Comparison of ENCODE assay signal across 11 cellular contexts in genomic region chr1:41486053-41486891, GRCh38. TPM values are rescaled to one million over a fixed set of nuclear protein-coding genes. Genes with fewer than 3 reads are reported as not detected.
DNase-seq lines count a peak whose midpoint lies in the region; ATAC-seq and TF ChIP-seq lines count a peak whose summit lies in the region.
"Had no signal": no experiment of that assay in that cellular context is flagged by ENCODE, and none has a peak within 500 bp of the region (broad histone marks: within the 10 kb centered on the region; RNA-seq: fewer than 3 reads in every experiment).

No MANE protein-coding gene starts in this region.

- peaks cover 37% of the 10 kb centered on the region for H3K36me3 ChIP-seq in SJSA1
- no peaks in the 10 kb centered on the region for H3K36me3 ChIP-seq in uterus

- H3K27me3 Mint-ChIP-seq in stimulated activated naive CD8-positive, alpha-beta T cell treated with anti-CD3 and anti-CD28 coated beads, Interleukin-15, Interleukin-2, amounts not matched to agents 100 ng/mL and 50 ng/mL, for 24 hours, result peaks cover 20% of the 10 kb centered on the region
- peaks cover 18% of the 10 kb centered on the region for H3K27me3 Mint-ChIP-seq in activated T-cell treated with anti-CD3 and anti-CD28 coated beads, Interleukin-2, amount 50 U/mL, for 4 hours (ENCODE audit: low read depth)

- no peaks in the 10 kb centered on the region for H3K36me3 Mint-ChIP-seq in stimulated activated naive CD8-positive, alpha-beta T cell treated with anti-CD3 and anti-CD28 coated beads, Interleukin-15, Interleukin-2, amounts not matched to agents 100 ng/mL and 50 ng/mL, for 24 hours (ENCODE audit: low read depth)
- no peaks in the 10 kb centered on the region for H3K36me3 Mint-ChIP-seq in activated T-cell treated with anti-CD3 and anti-CD28 coated beads, Interleukin-2, amount 50 U/mL, for 4 hours (ENCODE audit: insufficient read depth)

- no peak for DNase-seq in stimulated activated naive CD8-positive, alpha-beta T cell treated with anti-CD3 and anti-CD28 coated beads, Interleukin-15, Interleukin-2, amounts not matched to agents 100 U/mL and 50 U/mL, for 24 hours
- DNase-seq in SJSA1 (ENCODE audit: low read depth in 1 of 2, low spot score in 2 of 2), result peak; percentile 99
- peak; percentile 89 for DNase-seq in islet precursor cell
- peak in 1 of 2 donors; percentile 18 for DNase-seq in uterus
- DNase-seq in GOT3 (lab: John Stamatoyannopoulos, UW), result no peak
- DNase-seq in activated T-cell treated with anti-CD3 and anti-CD28 coated beads, Interleukin-2, amount 50 U/mL, for 4 hours, result no peak
- no peak for DNase-seq in putamen (ENCODE audit: low spot score)
- DNase-seq: DND-41, NCI-H1436 had no signal

- H3K27me3 ChIP-seq in SJSA1 (replicated peaks), result no peaks in the 10 kb centered on the region
- H3K27me3 ChIP-seq in uterus, result no peaks in the 10 kb centered on the region

- H3K27ac ChIP-seq in SJSA1 (peak overlapping the region; percentile 98), uterus (peak overlapping the region; percentile 47 to 62)

- H3K27ac Mint-ChIP-seq in stimulated activated naive CD8-positive, alpha-beta T cell treated with anti-CD3 and anti-CD28 coated beads, Interleukin-15, Interleukin-2, amounts not matched to agents 100 ng/mL and 50 ng/mL, for 24 hours, result peak overlapping the region; percentile 46

- TF ChIP-seq POLR2A in uterus (IDR thresholded peaks at IDR 0.05), result no peak

- TF ChIP-seq CTCF in uterus (IDR thresholded peaks at IDR 0.05), result no peak

- H3K4me3 ChIP-seq in SJSA1 (peak overlapping the region; percentile 50), uterus (no peak overlapping the region)

- H3K4me1 ChIP-seq in SJSA1 (replicated peaks), result peaks cover 85% of the 10 kb centered on the region
- peaks cover 0 to 6% of the 10 kb centered on the region in 2 donors for H3K4me1 ChIP-seq in uterus

- no peak for ATAC-seq in stimulated activated naive CD8-positive, alpha-beta T cell treated with anti-CD3 and anti-CD28 coated beads, Interleukin-15, Interleukin-2, amounts not matched to agents 100 U/mL and 50 U/mL, for 24 hours
- ATAC-seq in activated T-cell treated with anti-CD3 and anti-CD28 coated beads, Interleukin-2, amount 50 U/mL, for 4 hours, result no peak

- intact Hi-C loops in uterus (cut with DNase I; ENCODE audit: low total_unique reads), result no loop called here

- H3K4me3 Mint-ChIP-seq in stimulated activated naive CD8-positive, alpha-beta T cell treated with anti-CD3 and anti-CD28 coated beads, Interleukin-15, Interleukin-2, amounts not matched to agents 100 ng/mL and 50 ng/mL, for 24 hours, result no peak overlapping the region
- H3K4me3 Mint-ChIP-seq in activated T-cell treated with anti-CD3 and anti-CD28 coated beads, Interleukin-2, amount 50 U/mL, for 4 hours, result no peak overlapping the region

- no peaks in the 10 kb centered on the region for H3K9me3 Mint-ChIP-seq in stimulated activated naive CD8-positive, alpha-beta T cell treated with anti-CD3 and anti-CD28 coated beads, Interleukin-15, Interleukin-2, amounts not matched to agents 100 ng/mL and 50 ng/mL, for 24 hours
- no peaks in the 10 kb centered on the region for H3K9me3 Mint-ChIP-seq in activated T-cell treated with anti-CD3 and anti-CD28 coated beads, Interleukin-2, amount 50 U/mL, for 4 hours

- peaks cover 8% of the 10 kb centered on the region for H3K4me1 Mint-ChIP-seq in stimulated activated naive CD8-positive, alpha-beta T cell treated with anti-CD3 and anti-CD28 coated beads, Interleukin-15, Interleukin-2, amounts not matched to agents 100 ng/mL and 50 ng/mL, for 24 hours (ENCODE audit: low read depth)
- peaks cover 1% of the 10 kb centered on the region for H3K4me1 Mint-ChIP-seq in activated T-cell treated with anti-CD3 and anti-CD28 coated beads, Interleukin-2, amount 50 U/mL, for 4 hours (ENCODE audit: low read depth)

- H3K9me3 ChIP-seq in SJSA1 (replicated peaks) (no peaks in the 10 kb centered on the region), uterus (no peaks in the 10 kb centered on the region)

RNA-seq across cellular contexts. Expression of gene EDN2, which starts 1.8 kb away (rescaled TPM):
- 3.0 and 6.7 TPM in 2 replicates for total RNA-seq in SJSA1 (2014; rRNA removed; shearing (Covaris generic))
- 1 to 10 TPM in 2 of 4 donors, not detected in 2; 1.6 to 3.7 TPM for total RNA-seq in uterus
- not detected for total RNA-seq in activated T-cell treated with anti-CD3 and anti-CD28 coated beads, Interleukin-2, amount 50 U/mL, for 4 hours
- total RNA-seq: liver had no signal

Comparison
In these comparisons a context has a peak if more than half of its experiments do, and no peak if none do; other contexts are left out.
1. DNase-seq: peak in SJSA1 (2 of 2) and islet precursor cell (single experiment); none in stimulated activated naive CD8-positive, alpha-beta T cell treated with anti-CD3 and anti-CD28 coated beads, Interleukin-15, Interleukin-2, amounts not matched to agents 100 U/mL and 50 U/mL, for 24 hours (single experiment), GOT3 (single experiment), activated T-cell treated with anti-CD3 and anti-CD28 coated beads, Interleukin-2, amount 50 U/mL, for 4 hours (single experiment) and putamen (single experiment).